ENCODE assay signal across 1 cellular context in genomic region chr4:1243451-1244080, GRCh38.
TF ChIP-seq lines count a peak whose summit lies in the region.

No MANE protein-coding gene starts in this region.

TF ChIP-seq in GM12878, 131 proteins besides CTCF, POLR2A, EP300 and RAD21 (continued from another document):
- TF ChIP-seq ZBTB11 (CRISPR knock-in tag; IDR thresholded peaks at IDR 0.05) = no peak
- no peak for TF ChIP-seq MTA2 (IDR thresholded peaks at IDR 0.05; ENCODE audit: low read depth)
- no peak for TF ChIP-seq E2F8 (IDR thresholded peaks at IDR 0.05; ENCODE audit: low read depth, partially characterized antibody)
- TF ChIP-seq KDM1A (IDR thresholded peaks at IDR 0.05; ENCODE audit: borderline replicate concordance) = no peak
- TF ChIP-seq SMAD5 (IDR thresholded peaks at IDR 0.05; ENCODE audit: low read depth) = no peak
- no peak for TF ChIP-seq CREB1 (IDR thresholded peaks at IDR 0.05; ENCODE audit: low read depth)
TF ChIP-seq in GM12878: peak in this region for 0.
